39 cellular contexts compared by ENCODE assay signal in the genomic region with DNA sequence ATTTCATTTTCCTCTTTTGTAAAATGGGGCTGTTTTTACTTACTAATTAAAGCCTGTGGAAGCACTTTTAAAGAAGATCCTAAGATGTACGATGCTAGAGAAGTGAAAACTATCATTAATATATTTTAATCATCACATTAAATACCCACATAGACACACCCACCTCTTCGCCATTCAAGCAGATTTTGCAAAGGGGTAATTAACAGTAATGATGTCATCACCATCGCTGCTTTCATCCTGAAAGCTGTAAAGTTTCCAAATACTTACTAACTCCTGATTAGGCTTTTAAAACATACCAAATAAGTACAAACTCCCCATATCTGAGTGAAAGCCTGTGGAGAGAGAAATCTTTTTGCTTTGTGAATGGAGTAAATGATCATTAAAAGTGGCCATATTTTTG. TPM values are rescaled to one million over a fixed set of nuclear protein-coding genes. Genes with fewer than 3 reads are reported as not detected.
"Had no signal": no experiment of that assay in that cellular context is flagged by ENCODE, and none has a peak within 500 bp of the region (broad histone marks: within the 10 kb centered on the region; RNA-seq: fewer than 3 reads in every experiment).

No MANE protein-coding gene starts in this region.

- H3K27me3 Mint-ChIP-seq: activated B cell treated with CpG ODN at 0.5 μM for 24 hours; activated CD4-positive, alpha-beta memory T cell treated with anti-CD3 and anti-CD28 coated beads for 36 hours; activated CD4-positive, alpha-beta T cell treated with anti-CD3 and anti-CD28 coated beads, Interleukin-2, amount 10 ng/mL, durations not matched to agents 24 days and 14 days; activated CD8-positive, alpha-beta T cell treated with anti-CD3 and anti-CD28 coated beads for 36 hours; activated naive CD8-positive, alpha-beta T cell treated with anti-CD3 and anti-CD28 coated beads for 36 hours; activated T-helper 17 cell treated with anti-CD3 and anti-CD28 coated beads, Interleukin-2, amount 50 U/mL, for 72 hours; brain; central memory CD8-positive, alpha-beta T cell had no signal

- H3K4me1 ChIP-seq: adrenal gland had no signal

- H3K36me3 ChIP-seq: adrenal gland, cardiac muscle cell had no signal

- ATAC-seq: activated CD8-positive, alpha-beta T cell treated with anti-CD3 and anti-CD28 coated beads for 36 hours; activated naive CD4-positive, alpha-beta T cell treated with anti-CD3 and anti-CD28 coated beads, Interleukin-2, amount 50 U/mL, for 72 hours; activated T-cell treated with anti-CD3 and anti-CD28 coated beads, Interleukin-2, amount 50 U/mL, for 4 hours; activated T-cell treated with anti-CD3 and anti-CD28 coated beads, Interleukin-2, amount 50 U/mL, for 72 hours; activated T-helper 17 cell treated with anti-CD3 and anti-CD28 coated beads, Interleukin-2, amount 50 U/mL, for 72 hours had no signal

- H3K27ac ChIP-seq: adrenal gland, cardiac muscle cell, VCaP had no signal

- H3K9me3 ChIP-seq: adrenal gland had no signal

- H3K36me3 Mint-ChIP-seq: activated CD4-positive, alpha-beta memory T cell treated with anti-CD3 and anti-CD28 coated beads for 36 hours; activated naive CD4-positive, alpha-beta T cell treated with anti-CD3 and anti-CD28 coated beads, Interleukin-2, amount 50 U/mL, for 72 hours; activated naive CD8-positive, alpha-beta T cell treated with anti-CD3 and anti-CD28 coated beads for 36 hours; brain had no signal

- H3K4me1 Mint-ChIP-seq: activated B cell treated with CpG ODN at 0.5 μM for 24 hours; activated CD4-positive, alpha-beta T cell treated with anti-CD3 and anti-CD28 coated beads, Interleukin-2, amount 10 ng/mL, durations not matched to agents 24 days and 14 days; activated naive CD8-positive, alpha-beta T cell treated with anti-CD3 and anti-CD28 coated beads for 36 hours; activated T-helper 17 cell treated with anti-CD3 and anti-CD28 coated beads, Interleukin-2, amount 50 U/mL, for 72 hours; brain; central memory CD8-positive, alpha-beta T cell had no signal

- H3K27ac Mint-ChIP-seq: activated B cell treated with CpG ODN at 0.5 μM for 24 hours; activated CD4-positive, alpha-beta memory T cell treated with anti-CD3 and anti-CD28 coated beads for 36 hours; activated CD4-positive, alpha-beta T cell treated with anti-CD3 and anti-CD28 coated beads, Interleukin-2, amount 10 ng/mL, durations not matched to agents 24 days and 14 days; activated CD8-positive, alpha-beta T cell treated with anti-CD3 and anti-CD28 coated beads for 36 hours; activated naive CD4-positive, alpha-beta T cell treated with anti-CD3 and anti-CD28 coated beads for 36 hours; activated naive CD4-positive, alpha-beta T cell treated with anti-CD3 and anti-CD28 coated beads, Interleukin-2, amount 50 U/mL, for 72 hours; activated naive CD8-positive, alpha-beta T cell treated with anti-CD3 and anti-CD28 coated beads for 36 hours; activated T-cell treated with anti-CD3 and anti-CD28 coated beads, Interleukin-2, amount 50 U/mL, for 72 hours; activated T-helper 1 cell treated with anti-CD3 and anti-CD28 coated beads, Interleukin-12 subunit alpha, Interleukin-12 subunit beta, Interleukin-2, Interleukin-4 antibody, amounts not matched to agents 30 ng/mL and 10 ng/mL and 1 ng/mL, durations not matched to agents 14 hours and 24 hours and 36 hours; activated T-helper 17 cell treated with anti-CD3 and anti-CD28 coated beads, Interleukin-2, amount 50 U/mL, for 72 hours; T-helper 2 cell treated with Interferon-gamma antibody and Interleukin-4, amounts not matched to agents 5 μg/mL and 100 μg/mL, for 36 hours had no signal

- H3K27me3 ChIP-seq: cardiac muscle cell had no signal

- FAIRE-seq: bronchial epithelial cell, TTC549 had no signal

- H3K4me3 Mint-ChIP-seq: activated B cell treated with CpG ODN at 0.5 μM for 24 hours; activated CD4-positive, alpha-beta memory T cell treated with anti-CD3 and anti-CD28 coated beads for 36 hours; activated CD4-positive, alpha-beta T cell treated with anti-CD3 and anti-CD28 coated beads, Interleukin-2, amount 10 ng/mL, durations not matched to agents 24 days and 14 days; activated CD8-positive, alpha-beta T cell treated with anti-CD3 and anti-CD28 coated beads for 36 hours; activated naive CD4-positive, alpha-beta T cell treated with anti-CD3 and anti-CD28 coated beads for 36 hours; activated naive CD8-positive, alpha-beta T cell treated with anti-CD3 and anti-CD28 coated beads for 36 hours; activated T-cell treated with anti-CD3 and anti-CD28 coated beads, Interleukin-2, amount 50 U/mL, for 4 hours; activated T-cell treated with anti-CD3 and anti-CD28 coated beads, Interleukin-2, amount 50 U/mL, for 72 hours; activated T-helper 1 cell treated with anti-CD3 and anti-CD28 coated beads, Interleukin-12 subunit alpha, Interleukin-12 subunit beta, Interleukin-2, Interleukin-4 antibody, amounts not matched to agents 30 ng/mL and 10 ng/mL and 1 ng/mL, durations not matched to agents 14 hours and 24 hours and 36 hours; activated T-helper 17 cell treated with anti-CD3 and anti-CD28 coated beads, Interleukin-2, amount 50 U/mL, for 72 hours; central memory CD8-positive, alpha-beta T cell; T-helper 2 cell treated with Interferon-gamma antibody and Interleukin-4, amounts not matched to agents 5 μg/mL and 100 μg/mL, for 36 hours had no signal

- H3K4me3 ChIP-seq: adrenal gland, cardiac muscle cell had no signal

- DNase-seq: activated B cell treated with CpG ODN at 0.5 μM for 24 hours; activated CD4-positive, alpha-beta memory T cell treated with anti-CD3 and anti-CD28 coated beads for 36 hours; activated CD4-positive, alpha-beta T cell treated with anti-CD3 and anti-CD28 coated beads for 4 hours; activated CD4-positive, alpha-beta T cell treated with anti-CD3 and anti-CD28 coated beads, Interleukin-2, amount 10 ng/mL, durations not matched to agents 24 days and 14 days; activated CD4-positive, alpha-beta T cell treated with anti-CD3 and anti-CD28 coated beads, Interleukin-2, amount 50 U/mL, for 1 hour; activated CD4-positive, alpha-beta T cell treated with anti-CD3 and anti-CD28 coated beads, Interleukin-2, amount 50 U/mL, for 4 hours; activated CD4-positive, CD25-positive, alpha-beta regulatory T cell treated with anti-CD3 and anti-CD28 coated beads, Interleukin-2, amount 50 U/mL, for 72 hours; activated CD8-positive, alpha-beta memory T cell treated with anti-CD3 and anti-CD28 coated beads, Interleukin-2, amount 50 U/mL, for 4 hours; activated CD8-positive, alpha-beta T cell treated with anti-CD3 and anti-CD28 coated beads for 36 hours; activated effector memory CD4-positive, alpha-beta T cell treated with anti-CD3 and anti-CD28 coated beads, Interleukin-2, amount 50 U/mL, for 16 hours; activated gamma-delta T cell treated with Interleukin-2 at 50 U/mL for 16 hours; activated naive CD4-positive, alpha-beta T cell; activated naive CD4-positive, alpha-beta T cell treated with anti-CD3 and anti-CD28 coated beads for 36 hours; activated naive CD4-positive, alpha-beta T cell treated with anti-CD3 and anti-CD28 coated beads, Interleukin-2, amount 50 U/mL, for 16 hours; activated naive CD8-positive, alpha-beta T cell treated with anti-CD3 and anti-CD28 coated beads for 36 hours; activated T-cell treated with anti-CD3 and anti-CD28 coated beads for 4 hours; activated T-cell treated with anti-CD3 and anti-CD28 coated beads, Interleukin-2, amount 50 U/mL, for 1 hour; activated T-cell treated with anti-CD3 and anti-CD28 coated beads, Interleukin-2, amount 50 U/mL, for 4 hours; activated T-cell treated with anti-CD3 and anti-CD28 coated beads, Interleukin-2, amount 50 U/mL, for 72 hours; adrenal gland; amniotic stem cell; aorta; caudate nucleus; cerebellar nuclear complex; T-helper 2 cell; T-helper 9 cell had no signal

RNA-seq across cellular contexts. Expression of a gene that starts 17.6 kb away (rescaled TPM):
- total RNA-seq: activated B cell treated with CpG ODN at 0.5 μM for 24 hours; activated CD4-positive, alpha-beta memory T cell treated with anti-CD3 and anti-CD28 coated beads for 36 hours; activated CD4-positive, alpha-beta T cell treated with anti-CD3 and anti-CD28 coated beads, Interleukin-2, amount 10 ng/mL, durations not matched to agents 24 days and 14 days; activated CD8-positive, alpha-beta memory T cell treated with anti-CD3 and anti-CD28 coated beads for 36 hours; activated CD8-positive, alpha-beta T cell treated with anti-CD3 and anti-CD28 coated beads for 36 hours; activated naive CD4-positive, alpha-beta T cell treated with anti-CD3 and anti-CD28 coated beads for 36 hours; activated naive CD4-positive, alpha-beta T cell treated with anti-CD3 and anti-CD28 coated beads, Interleukin-2, amount 50 U/mL, for 72 hours; activated naive CD8-positive, alpha-beta T cell treated with anti-CD3 and anti-CD28 coated beads for 36 hours; activated T-cell treated with anti-CD3 and anti-CD28 coated beads, Interleukin-2, amount 50 U/mL, for 4 hours; activated T-helper 1 cell treated with anti-CD3 and anti-CD28 coated beads, Interleukin-12 subunit alpha, Interleukin-12 subunit beta, Interleukin-2, Interleukin-4 antibody, amounts not matched to agents 30 ng/mL and 10 ng/mL and 1 ng/mL, durations not matched to agents 14 hours and 24 hours and 36 hours; adrenal gland; aorta; bronchial epithelial cell; chondrocyte; T-helper 1 cell treated with Interleukin-12 subunit alpha and Interleukin-12 subunit beta and Interleukin-4 antibody, amounts not matched to agents 30 ng/mL and 1 ng/mL, for 36 hours had no signal
- polyA plus RNA-seq: adrenal gland, aorta had no signal
